ENCODE assay signal across 23 cellular contexts in genomic region chr7:1974714-1975113, GRCh38.
DNase-seq lines count a peak whose midpoint lies in the region; ATAC-seq and TF ChIP-seq lines count a peak whose summit lies in the region.
"Had no signal": no experiment of that assay in that cellular context is flagged by ENCODE, and none has a peak within 500 bp of the region (broad histone marks: within the 10 kb centered on the region; RNA-seq: fewer than 3 reads in every experiment).

No MANE protein-coding gene starts in this region.

- DNase-seq in left cardiac atrium (peak; percentile 9), right atrium auricular region (ENCODE audit: low spot score) (no peak), mesothelial cell of epicardium (ENCODE audit: low spot score in 2 of 2, unreplicated experiment in 2 of 2) (no peak), upper lobe of right lung (peak; percentile 52), NCI-H187 (lab: John Stamatoyannopoulos, UW) (no peak)
- DNase-seq: activated CD4-positive, CD25-positive, alpha-beta regulatory T cell treated with anti-CD3 and anti-CD28 coated beads, Interleukin-2, amount 50 U/mL, for 72 hours; activated T-cell treated with anti-CD3 and anti-CD28 coated beads, Interleukin-2, amount 50 U/mL, for 48 hours; effector CD8-positive, alpha-beta T cell; hypothalamus; mammary epithelial cell; MG63; NCI-H1436; NCI-H526; SHP77; substantia nigra; SW 1271 had no signal

- no peaks in the 10 kb centered on the region for H3K27me3 ChIP-seq in right atrium auricular region
- no peaks in the 10 kb centered on the region for H3K27me3 ChIP-seq in upper lobe of right lung
- H3K27me3 ChIP-seq: MG63 had no signal

- H3K4me3 Mint-ChIP-seq in brain: no peak overlapping the region
- no peak overlapping the region for H3K4me3 Mint-ChIP-seq in mesothelial cell of epicardium
- H3K4me3 Mint-ChIP-seq: CD14-positive monocyte had no signal

- H3K9me3 Mint-ChIP-seq in brain (peaks cover 0 to 4% (median 0%) of the 10 kb centered on the region in 5 experiments), mesothelial cell of epicardium (no peaks in the 10 kb centered on the region)
- H3K9me3 Mint-ChIP-seq: activated naive CD4-positive, alpha-beta T cell treated with anti-CD3 and anti-CD28 coated beads, Interleukin-2, amount 50 U/mL, for 72 hours had no signal

- no peak overlapping the region for H3K27ac ChIP-seq in right atrium auricular region
- H3K27ac ChIP-seq in upper lobe of right lung: no peak overlapping the region

- H3K36me3 ChIP-seq in right atrium auricular region (peaks cover 4% of the 10 kb centered on the region), upper lobe of right lung (no peaks in the 10 kb centered on the region)
- H3K36me3 ChIP-seq: MG63 had no signal

- ATAC-seq in left cardiac atrium (no peak), upper lobe of right lung (no peak), GM18517 (IDR thresholded peaks at IDR 0.05; ENCODE audit: unreplicated experiment) (no peak), GM21381 (IDR thresholded peaks at IDR 0.05; ENCODE audit: unreplicated experiment) (no peak)
- ATAC-seq: activated naive CD4-positive, alpha-beta T cell treated with anti-CD3 and anti-CD28 coated beads, Interleukin-2, amount 50 U/mL, for 72 hours; esophagus mucosa had no signal

- TF ChIP-seq CTCF in right atrium auricular region (IDR thresholded peaks at IDR 0.05): no peak
- no peak for TF ChIP-seq CTCF in brain (conservative IDR thresholded peaks at IDR 0.05)
- TF ChIP-seq CTCF in mesothelial cell of epicardium (IDR thresholded peaks at IDR 0.05; ENCODE audit: unreplicated experiment): no peak
- TF ChIP-seq CTCF in upper lobe of right lung (IDR thresholded peaks at IDR 0.05): no peak

- H3K36me3 Mint-ChIP-seq in brain (peaks cover 44% of the 10 kb centered on the region), mesothelial cell of epicardium (peaks cover 24% of the 10 kb centered on the region)

- H3K9me3 ChIP-seq in right atrium auricular region: no peaks in the 10 kb centered on the region
- no peaks in the 10 kb centered on the region for H3K9me3 ChIP-seq in upper lobe of right lung
- H3K9me3 ChIP-seq: HAP-1, MG63 had no signal

- H3K27ac Mint-ChIP-seq in brain: peak overlapping the region; percentile 7 to 72 (median 63)
- H3K27ac Mint-ChIP-seq in mesothelial cell of epicardium: peak overlapping the region; percentile 16

- intact Hi-C loops in left cardiac atrium (cut with DNase I): no loop called here
- intact Hi-C loops in upper lobe of right lung (cut with DNase I): no loop called here

- peaks cover 18% of the 10 kb centered on the region for H3K4me1 Mint-ChIP-seq in brain
- peaks cover 8% of the 10 kb centered on the region for H3K4me1 Mint-ChIP-seq in mesothelial cell of epicardium

- H3K4me1 ChIP-seq in right atrium auricular region: no peaks in the 10 kb centered on the region
- no peaks in the 10 kb centered on the region for H3K4me1 ChIP-seq in upper lobe of right lung
- H3K4me1 ChIP-seq: HAP-1 had no signal

- H3K27me3 Mint-ChIP-seq in brain (no peaks in the 10 kb centered on the region), mesothelial cell of epicardium (ENCODE audit: low read depth) (no peaks in the 10 kb centered on the region)

- H3K4me3 ChIP-seq in right atrium auricular region: no peak overlapping the region
- no peak overlapping the region for H3K4me3 ChIP-seq in upper lobe of right lung
- H3K4me3 ChIP-seq: HAP-1, MG63 had no signal

Comparison
In these comparisons a context has a peak if more than half of its experiments do, and no peak if none do; other contexts are left out.
1. DNase-seq: peak in left cardiac atrium (single experiment) and upper lobe of right lung (single experiment); none in right atrium auricular region (single experiment), mesothelial cell of epicardium (0 of 2) and NCI-H187 (0 of 2).